1 cellular context compared by ENCODE assay signal in the genomic region with DNA sequence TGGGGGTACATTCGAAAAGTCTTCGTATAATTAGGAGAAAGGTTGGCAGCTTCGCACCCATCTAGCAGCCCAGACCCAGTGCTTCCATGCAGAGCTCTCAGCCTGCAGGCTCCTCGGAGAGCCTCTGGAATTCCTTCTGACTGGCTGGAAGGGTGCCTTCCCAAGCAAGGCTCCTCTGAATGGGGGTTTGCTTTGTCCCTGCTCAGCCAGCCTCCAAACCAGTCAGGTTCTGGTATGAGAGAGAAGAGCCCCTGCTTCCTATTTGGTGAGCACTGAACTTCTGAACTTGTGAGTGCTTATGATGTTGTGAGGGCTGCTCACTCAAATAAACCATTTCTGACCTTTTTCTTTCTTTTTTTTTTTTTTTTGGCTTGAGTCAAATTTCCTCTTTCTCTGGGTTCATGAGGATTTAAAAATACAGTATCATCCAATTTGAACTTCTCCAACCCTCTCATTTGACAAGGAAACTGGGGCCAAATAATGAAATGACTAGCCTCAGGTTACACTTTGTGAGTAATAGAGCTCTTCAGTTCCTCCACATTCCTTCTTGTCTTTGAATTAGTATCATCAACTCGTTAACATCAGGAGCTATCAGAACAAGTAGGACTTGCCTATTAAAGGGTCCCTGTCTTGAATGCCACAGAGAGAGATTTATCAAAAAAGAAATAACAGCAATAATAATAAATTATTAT.
TF ChIP-seq lines count a peak whose summit lies in the region.

No MANE protein-coding gene starts in this region.

TF ChIP-seq in GM12878, 131 proteins besides CTCF, POLR2A, EP300 and RAD21 (continued from another document):
- TF ChIP-seq, protein P1, sequence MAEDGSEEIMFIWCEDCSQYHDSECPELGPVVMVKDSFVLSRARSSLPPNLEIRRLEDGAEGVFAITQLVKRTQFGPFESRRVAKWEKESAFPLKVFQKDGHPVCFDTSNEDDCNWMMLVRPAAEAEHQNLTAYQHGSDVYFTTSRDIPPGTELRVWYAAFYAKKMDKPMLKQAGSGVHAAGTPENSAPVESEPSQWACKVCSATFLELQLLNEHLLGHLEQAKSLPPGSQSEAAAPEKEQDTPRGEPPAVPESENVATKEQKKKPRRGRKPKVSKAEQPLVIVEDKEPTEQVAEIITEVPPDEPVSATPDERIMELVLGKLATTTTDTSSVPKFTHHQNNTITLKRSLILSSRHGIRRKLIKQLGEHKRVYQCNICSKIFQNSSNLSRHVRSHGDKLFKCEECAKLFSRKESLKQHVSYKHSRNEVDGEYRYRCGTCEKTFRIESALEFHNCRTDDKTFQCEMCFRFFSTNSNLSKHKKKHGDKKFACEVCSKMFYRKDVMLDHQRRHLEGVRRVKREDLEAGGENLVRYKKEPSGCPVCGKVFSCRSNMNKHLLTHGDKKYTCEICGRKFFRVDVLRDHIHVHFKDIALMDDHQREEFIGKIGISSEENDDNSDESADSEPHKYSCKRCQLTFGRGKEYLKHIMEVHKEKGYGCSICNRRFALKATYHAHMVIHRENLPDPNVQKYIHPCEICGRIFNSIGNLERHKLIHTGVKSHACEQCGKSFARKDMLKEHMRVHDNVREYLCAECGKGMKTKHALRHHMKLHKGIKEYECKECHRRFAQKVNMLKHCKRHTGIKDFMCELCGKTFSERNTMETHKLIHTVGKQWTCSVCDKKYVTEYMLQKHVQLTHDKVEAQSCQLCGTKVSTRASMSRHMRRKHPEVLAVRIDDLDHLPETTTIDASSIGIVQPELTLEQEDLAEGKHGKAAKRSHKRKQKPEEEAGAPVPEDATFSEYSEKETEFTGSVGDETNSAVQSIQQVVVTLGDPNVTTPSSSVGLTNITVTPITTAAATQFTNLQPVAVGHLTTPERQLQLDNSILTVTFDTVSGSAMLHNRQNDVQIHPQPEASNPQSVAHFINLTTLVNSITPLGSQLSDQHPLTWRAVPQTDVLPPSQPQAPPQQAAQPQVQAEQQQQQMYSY (CRISPR knock-in tag; IDR thresholded peaks at IDR 0.05), result no peak
TF ChIP-seq in GM12878: peak in this region for 0.
